ENCODE assay signal across 20 cellular contexts in the genomic region with DNA sequence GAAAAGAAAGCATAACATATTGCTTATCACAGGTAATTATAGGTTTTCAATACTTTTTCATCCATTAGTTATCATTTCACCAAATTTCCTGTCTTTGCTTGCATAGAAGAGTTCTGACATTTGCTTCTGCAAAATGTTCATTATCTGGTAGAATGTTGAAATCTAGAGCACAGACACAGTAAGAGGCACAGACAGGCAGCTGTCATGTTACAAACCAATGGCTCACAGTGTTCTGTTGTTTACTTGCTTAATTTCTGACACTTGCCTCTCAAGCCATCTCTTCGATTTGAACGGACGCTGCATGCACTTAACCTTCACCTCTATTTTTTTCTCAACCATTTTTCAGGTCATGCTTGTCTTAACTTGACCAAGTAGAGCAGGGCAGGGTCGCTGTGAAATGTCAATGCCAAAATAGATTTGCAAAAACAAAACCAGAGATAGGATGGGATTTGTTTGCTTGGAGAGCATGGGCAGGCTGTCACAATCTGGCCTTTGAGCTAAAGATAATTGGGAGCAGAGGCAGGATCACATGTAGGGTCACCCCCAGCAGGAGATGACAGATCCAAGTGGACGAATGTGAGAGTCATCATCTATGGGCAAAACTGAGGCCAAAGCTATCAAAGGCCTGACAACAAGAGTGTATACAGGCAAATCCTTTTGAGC.
"Had no signal": no experiment of that assay in that cellular context is flagged by ENCODE, and none has a peak within 500 bp of the region (broad histone marks: within the 10 kb centered on the region; RNA-seq: fewer than 3 reads in every experiment).

No MANE protein-coding gene starts in this region.

- DNase-seq: activated CD4-positive, alpha-beta memory T cell treated with anti-CD3 and anti-CD28 coated beads for 36 hours; activated CD4-positive, alpha-beta T cell treated with anti-CD3 and anti-CD28 coated beads for 48 hours; activated effector memory CD4-positive, alpha-beta T cell treated with anti-CD3 and anti-CD28 coated beads, Interleukin-2, amount 50 U/mL, for 16 hours; activated naive CD4-positive, alpha-beta T cell treated with anti-CD3 and anti-CD28 coated beads, Interleukin-2, amount 10 ng/mL, durations not matched to agents 7 days and 5 days; activated T-cell treated with anti-CD3 and anti-CD28 coated beads, Interleukin-2, amount 50 U/mL, for 72 hours; central memory CD4-positive, alpha-beta T cell; effector memory CD4-positive, alpha-beta T cell; foreskin keratinocyte; glutamatergic neuron; hippocampal formation; naive B cell; nucleus accumbens; stimulated activated CD4-positive, alpha-beta T cell treated with anti-CD3 and anti-CD28 coated beads, Interleukin-2, amount 100 ng/mL, for 48 hours; substantia nigra; thyroid gland; upper lobe of right lung had no signal

- H3K9me3 ChIP-seq: thyroid gland, upper lobe of right lung had no signal

- H3K27ac ChIP-seq: foreskin keratinocyte, parathyroid adenoma, thyroid gland, upper lobe of right lung had no signal

- H2AFZ ChIP-seq: parathyroid adenoma had no signal

- H3K4me3 ChIP-seq: lung, thyroid gland, upper lobe of right lung had no signal

- H3K36me3 ChIP-seq: thyroid gland, upper lobe of right lung had no signal

- H3K9ac ChIP-seq: parathyroid adenoma had no signal

- FAIRE-seq: colon, islet of Langerhans had no signal

- H3K79me2 ChIP-seq: parathyroid adenoma had no signal

- H3K4me1 ChIP-seq: foreskin keratinocyte, parathyroid adenoma, thyroid gland, upper lobe of right lung had no signal

- H3K27me3 ChIP-seq: foreskin keratinocyte, thyroid gland, upper lobe of right lung had no signal
